In the genomic region with DNA sequence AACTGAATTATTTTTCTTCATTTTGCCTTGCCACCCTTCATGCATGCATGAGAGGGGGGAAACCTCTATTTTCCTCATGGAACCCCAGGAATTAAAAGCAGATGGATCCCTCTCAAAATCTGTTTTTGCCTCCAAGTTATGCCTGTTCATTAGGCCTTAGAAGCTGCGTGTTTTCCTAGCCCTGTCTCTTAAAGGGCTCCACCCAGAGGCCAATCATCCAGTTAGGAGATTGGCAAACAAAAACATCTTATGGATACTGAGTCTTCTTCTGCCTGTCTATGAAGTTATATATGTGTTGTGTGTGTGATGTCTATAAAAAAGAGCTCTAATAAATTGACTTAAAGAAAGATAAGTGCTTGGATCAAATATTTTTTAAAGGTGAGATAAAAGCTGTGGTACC, we compare ENCODE assay signal across 1 cellular context.
TF ChIP-seq lines count a peak whose summit lies in the region.

No MANE protein-coding gene starts in this region.

TF ChIP-seq in WTC11, 78 proteins besides CTCF, POLR2A, EP300 and RAD21:
- TF ChIP-seq, protein P1, sequence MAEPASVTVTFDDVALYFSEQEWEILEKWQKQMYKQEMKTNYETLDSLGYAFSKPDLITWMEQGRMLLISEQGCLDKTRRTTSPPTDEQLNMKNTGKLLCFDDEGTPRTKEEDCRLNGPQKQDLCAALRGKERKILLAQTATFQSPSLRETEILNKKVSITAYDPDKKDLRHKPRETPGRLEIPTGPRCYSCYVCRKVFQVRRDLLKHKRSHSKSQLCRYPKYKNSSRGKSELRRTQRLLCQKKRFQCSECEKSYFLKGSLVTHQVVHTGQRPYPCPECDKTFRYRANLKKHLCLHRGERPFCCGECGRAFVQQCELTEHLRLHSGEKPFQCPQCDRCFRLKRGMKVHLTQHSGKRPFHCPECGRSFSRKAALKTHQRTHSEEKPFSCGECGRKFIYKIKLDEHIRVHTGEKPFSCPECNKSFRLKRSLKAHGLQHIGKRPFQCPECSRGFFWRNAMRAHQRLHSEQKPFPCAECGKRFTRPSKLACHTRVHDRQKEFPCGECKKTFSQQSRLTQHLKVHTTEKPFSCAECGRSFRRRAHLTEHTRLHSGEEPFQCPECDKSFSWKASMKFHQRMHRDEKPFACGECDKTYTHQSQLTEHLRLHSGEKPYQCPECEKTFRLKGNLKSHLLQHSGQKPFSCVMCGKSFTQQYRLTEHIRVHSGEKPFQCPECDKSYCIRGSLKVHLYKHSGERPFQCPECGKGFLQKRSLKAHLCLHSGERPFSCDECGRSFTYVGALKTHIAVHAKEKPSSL (CRISPR knock-in tag; conservative IDR thresholded peaks at IDR 0.05): no peak
- TF ChIP-seq NFATC4 (CRISPR knock-in tag; IDR thresholded peaks at IDR 0.05) (no peak), IRF2 (CRISPR knock-in tag; IDR thresholded peaks at IDR 0.05; ENCODE audit: borderline replicate concordance, low read depth) (no peak)
- TF ChIP-seq, protein P2, sequence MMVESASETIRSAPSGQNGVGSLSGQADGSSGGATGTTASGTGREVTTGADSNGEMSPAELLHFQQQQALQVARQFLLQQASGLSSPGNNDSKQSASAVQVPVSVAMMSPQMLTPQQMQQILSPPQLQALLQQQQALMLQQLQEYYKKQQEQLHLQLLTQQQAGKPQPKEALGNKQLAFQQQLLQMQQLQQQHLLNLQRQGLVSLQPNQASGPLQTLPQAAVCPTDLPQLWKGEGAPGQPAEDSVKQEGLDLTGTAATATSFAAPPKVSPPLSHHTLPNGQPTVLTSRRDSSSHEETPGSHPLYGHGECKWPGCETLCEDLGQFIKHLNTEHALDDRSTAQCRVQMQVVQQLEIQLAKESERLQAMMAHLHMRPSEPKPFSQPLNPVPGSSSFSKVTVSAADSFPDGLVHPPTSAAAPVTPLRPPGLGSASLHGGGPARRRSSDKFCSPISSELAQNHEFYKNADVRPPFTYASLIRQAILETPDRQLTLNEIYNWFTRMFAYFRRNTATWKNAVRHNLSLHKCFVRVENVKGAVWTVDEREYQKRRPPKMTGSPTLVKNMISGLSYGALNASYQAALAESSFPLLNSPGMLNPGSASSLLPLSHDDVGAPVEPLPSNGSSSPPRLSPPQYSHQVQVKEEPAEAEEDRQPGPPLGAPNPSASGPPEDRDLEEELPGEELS (CRISPR knock-in tag; IDR thresholded peaks at IDR 0.05): no peak
- TF ChIP-seq, protein P3, sequence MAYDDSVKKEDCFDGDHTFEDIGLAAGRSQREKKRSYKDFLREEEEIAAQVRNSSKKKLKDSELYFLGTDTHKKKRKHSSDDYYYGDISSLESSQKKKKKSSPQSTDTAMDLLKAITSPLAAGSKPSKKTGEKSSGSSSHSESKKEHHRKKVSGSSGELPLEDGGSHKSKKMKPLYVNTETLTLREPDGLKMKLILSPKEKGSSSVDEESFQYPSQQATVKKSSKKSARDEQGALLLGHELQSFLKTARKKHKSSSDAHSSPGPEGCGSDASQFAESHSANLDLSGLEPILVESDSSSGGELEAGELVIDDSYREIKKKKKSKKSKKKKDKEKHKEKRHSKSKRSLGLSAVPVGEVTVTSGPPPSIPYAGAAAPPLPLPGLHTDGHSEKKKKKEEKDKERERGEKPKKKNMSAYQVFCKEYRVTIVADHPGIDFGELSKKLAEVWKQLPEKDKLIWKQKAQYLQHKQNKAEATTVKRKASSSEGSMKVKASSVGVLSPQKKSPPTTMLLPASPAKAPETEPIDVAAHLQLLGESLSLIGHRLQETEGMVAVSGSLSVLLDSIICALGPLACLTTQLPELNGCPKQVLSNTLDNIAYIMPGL (CRISPR knock-in tag; IDR thresholded peaks at IDR 0.05): no peak
- TF ChIP-seq, protein P4, sequence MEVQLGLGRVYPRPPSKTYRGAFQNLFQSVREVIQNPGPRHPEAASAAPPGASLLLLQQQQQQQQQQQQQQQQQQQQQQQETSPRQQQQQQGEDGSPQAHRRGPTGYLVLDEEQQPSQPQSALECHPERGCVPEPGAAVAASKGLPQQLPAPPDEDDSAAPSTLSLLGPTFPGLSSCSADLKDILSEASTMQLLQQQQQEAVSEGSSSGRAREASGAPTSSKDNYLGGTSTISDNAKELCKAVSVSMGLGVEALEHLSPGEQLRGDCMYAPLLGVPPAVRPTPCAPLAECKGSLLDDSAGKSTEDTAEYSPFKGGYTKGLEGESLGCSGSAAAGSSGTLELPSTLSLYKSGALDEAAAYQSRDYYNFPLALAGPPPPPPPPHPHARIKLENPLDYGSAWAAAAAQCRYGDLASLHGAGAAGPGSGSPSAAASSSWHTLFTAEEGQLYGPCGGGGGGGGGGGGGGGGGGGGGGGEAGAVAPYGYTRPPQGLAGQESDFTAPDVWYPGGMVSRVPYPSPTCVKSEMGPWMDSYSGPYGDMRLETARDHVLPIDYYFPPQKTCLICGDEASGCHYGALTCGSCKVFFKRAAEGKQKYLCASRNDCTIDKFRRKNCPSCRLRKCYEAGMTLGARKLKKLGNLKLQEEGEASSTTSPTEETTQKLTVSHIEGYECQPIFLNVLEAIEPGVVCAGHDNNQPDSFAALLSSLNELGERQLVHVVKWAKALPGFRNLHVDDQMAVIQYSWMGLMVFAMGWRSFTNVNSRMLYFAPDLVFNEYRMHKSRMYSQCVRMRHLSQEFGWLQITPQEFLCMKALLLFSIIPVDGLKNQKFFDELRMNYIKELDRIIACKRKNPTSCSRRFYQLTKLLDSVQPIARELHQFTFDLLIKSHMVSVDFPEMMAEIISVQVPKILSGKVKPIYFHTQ (CRISPR knock-in tag; IDR thresholded peaks at IDR 0.05): no peak
